ENCODE assay signal across 7 cellular contexts in the genomic region with DNA sequence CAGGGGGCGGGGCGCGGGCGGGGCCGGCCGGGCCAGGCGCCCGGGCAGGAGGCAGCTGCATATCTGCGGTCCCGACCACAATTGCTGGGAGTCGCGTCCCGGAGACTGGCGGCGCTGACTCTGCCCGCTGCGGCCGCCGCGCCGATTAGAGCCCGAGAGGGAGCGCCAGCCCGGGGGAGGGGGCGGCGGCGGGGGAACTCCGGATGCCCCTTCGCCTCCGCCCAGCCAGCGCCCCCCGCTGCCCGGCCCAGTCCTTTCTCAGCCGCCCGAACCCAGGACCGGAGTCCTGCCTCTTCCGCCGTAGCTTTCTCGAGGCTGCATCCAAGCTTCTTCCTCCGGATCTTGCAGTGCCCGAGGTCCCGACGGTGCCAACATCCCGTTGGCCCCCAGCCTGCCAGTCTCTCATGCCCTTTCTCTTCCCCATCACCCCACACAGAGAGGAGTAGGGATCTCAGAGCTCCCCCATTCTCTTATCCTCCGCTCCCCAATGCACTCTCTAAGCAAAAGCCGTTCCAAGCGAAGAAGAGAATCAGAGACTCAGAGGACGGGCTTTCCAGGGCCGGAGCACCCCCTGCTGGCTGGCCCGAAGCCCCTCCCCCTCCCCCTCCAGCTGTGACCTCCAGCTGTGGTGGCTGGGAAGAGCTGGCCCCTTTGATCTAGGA. TPM values are rescaled to one million over a fixed set of nuclear protein-coding genes. Genes with fewer than 3 reads are reported as not detected.
DNase-seq lines count a peak whose midpoint lies in the region; ATAC-seq, FAIRE-seq and TF ChIP-seq lines count a peak whose summit lies in the region.

No MANE protein-coding gene starts in this region.

- FAIRE-seq in GM12892 (lab: Jason Lieb, UNC): no peak

- DNase-seq in GM12892 (ENCODE audit: insufficient read length): peak; percentile 63
- DNase-seq in Panc1 (ENCODE audit: low read depth, low spot score): no peak
- peak; percentile 43 to 59 for DNase-seq in activated T-helper 1 cell treated with anti-CD3 and anti-CD28 coated beads, Interleukin-2, amount 50 U/mL, for 16 hours (ENCODE audit: low read depth in 1 of 2, low spot score in 1 of 2)
- DNase-seq in fibroblast of mammary gland (ENCODE audit: low read depth): peak; percentile 75
- DNase-seq in naive thymus-derived CD8-positive, alpha-beta T cell: peak; percentile 46 to 85 (median 64)
- peak; percentile 43 to 69 (median 58) for DNase-seq in stimulated activated naive CD4-positive, alpha-beta T cell (lab: John Stamatoyannopoulos, UW)

- no peaks in the 10 kb centered on the region for H3K27me3 ChIP-seq in Panc1 (ENCODE audit: control insufficient read depth, insufficient read depth, low read length)

- peaks cover 10% of the 10 kb centered on the region; the same call in 1 of the 2 replicates for H3K4me1 ChIP-seq in Panc1 (ENCODE audit: control insufficient read depth, insufficient read depth, low read length)

- peak overlapping the region; percentile 60 to 86 for H3K4me3 ChIP-seq in Panc1 (ENCODE audit: low read depth in 2 of 2, low read length in 2 of 2)
- peak overlapping the region; percentile 66 for H3K4me3 ChIP-seq in fibroblast of mammary gland (ENCODE audit: control insufficient read depth, low read depth, low read length)

- ATAC-seq in HG03457 (IDR thresholded peaks at IDR 0.05; ENCODE audit: unreplicated experiment) (peak; percentile 66), Panc1 (peak; percentile 90)
- peak; percentile 67 to 85 for ATAC-seq in naive thymus-derived CD8-positive, alpha-beta T cell

- TF ChIP-seq POLR2A in GM12892 (IDR thresholded peaks at IDR 0.05; ENCODE audit: low read depth, low read length): no peak

- intact Hi-C loops in Panc1 (cut with micrococcal nuclease; ENCODE audit: unreplicated experiment): no loop called here

- POLR2A ChIA-PET in Panc1 (lab: Charles Lee): interaction anchor here (0.5 to 1.3 kb wide), 4 partner anchors 11 to 159 kb away, joined by 3 to 5 read pairs (median 4); partner anchors contain the start of gene SP1
- POLR2A ChIA-PET in naive thymus-derived CD8-positive, alpha-beta T cell (lab: Charles Lee): interaction anchor here (0.6 to 4.6 kb wide), 16 partner anchors 12 to 242 kb away, joined by 3 to 80 read pairs (median 5); partner anchors contain the start of genes AAAS, CSAD, MYG1 and PFDN5

- TF ChIP-seq CTCF in Panc1 (IDR thresholded peaks at IDR 0.05) (peak; percentile 91), fibroblast of mammary gland (conservative IDR thresholded peaks at IDR 0.05; ENCODE audit: control insufficient read depth, insufficient read depth, low read depth, low read length) (peak; percentile 69)

- BruUV-seq in Panc1 (replicated peaks; lab: Mats Ljungman, UMichigan): no TSS peak

- H3K9me3 ChIP-seq in Panc1 (ENCODE audit: control insufficient read depth, insufficient read depth, low read depth, low read length): no peaks in the 10 kb centered on the region

- H3K36me3 ChIP-seq in Panc1 (ENCODE audit: control insufficient read depth, insufficient read depth, low read length): no peaks in the 10 kb centered on the region; the same call in 1 of the 2 replicates

- H3K4me3 Mint-ChIP-seq in naive thymus-derived CD8-positive, alpha-beta T cell: peak overlapping the region; percentile 92 to 100 (median 98)

- no peaks in the 10 kb centered on the region for H3K9me3 Mint-ChIP-seq in naive thymus-derived CD8-positive, alpha-beta T cell

- H3K27me3 Mint-ChIP-seq in naive thymus-derived CD8-positive, alpha-beta T cell: peaks cover 0 to 10% (median 1%) of the 10 kb centered on the region in 5 donors

- in situ Hi-C loops in Panc1 (cut with HindIII; ENCODE audit: low pct_unique_long_range_greater_than_20kb, low sequenced_read_pairs): no loop called here

- CTCF ChIA-PET in Panc1 (lab: Charles Lee): interaction anchor here (0.5 to 2.0 kb wide), 17 partner anchors 7 to 1058 kb away, joined by 3 to 19 read pairs (median 3); partner anchors contain the start of gene AAAS

- H3K36me3 Mint-ChIP-seq in naive thymus-derived CD8-positive, alpha-beta T cell: no peaks in the 10 kb centered on the region

- peaks cover 17 to 25% (median 18%) of the 10 kb centered on the region in 4 donors for H3K4me1 Mint-ChIP-seq in naive thymus-derived CD8-positive, alpha-beta T cell

- H3K27ac Mint-ChIP-seq in naive thymus-derived CD8-positive, alpha-beta T cell: peak overlapping the region; percentile 84 to 97 (median 92)

- H3K27ac ChIP-seq in Panc1 (ENCODE audit: low read length): peak overlapping the region; percentile 64

RNA-seq across cellular contexts. Expression of gene SP7, which starts 8.8 kb away (rescaled TPM):
- not detected for polyA plus RNA-seq in GM12892 (2012; ENCODE audit: missing spikeins)
- total RNA-seq in Panc1 (2021; ENCODE audit: unreplicated experiment): not detected
- not detected for polyA plus RNA-seq in Panc1 (2012; ENCODE audit: insufficient read length)
- total RNA-seq in naive thymus-derived CD8-positive, alpha-beta T cell: not detected
- polyA plus RNA-seq in naive thymus-derived CD8-positive, alpha-beta T cell: under 1 TPM in 1 of 3 donors, not detected in 2; 0.05 TPM

RNA-seq across cellular contexts. Expression of gene AAAS, which starts 23.5 kb away (rescaled TPM):
- 38.0 TPM for polyA plus RNA-seq in GM12892 (2012; ENCODE audit: missing spikeins)
- 77.7 TPM for total RNA-seq in Panc1 (2021; ENCODE audit: unreplicated experiment)
- 54.8 TPM for polyA plus RNA-seq in Panc1 (2012; ENCODE audit: insufficient read length)
- total RNA-seq in naive thymus-derived CD8-positive, alpha-beta T cell: 10 to 100 TPM; 66.8 to 68.2 TPM
- polyA plus RNA-seq in naive thymus-derived CD8-positive, alpha-beta T cell: 10 to 100 TPM; 34.1 to 57.2 (median 39.3) TPM

RNA-seq across cellular contexts. Expression of gene SP1, which starts 35.0 kb away (rescaled TPM):
- 16.9 TPM for polyA plus RNA-seq in GM12892 (2012; ENCODE audit: missing spikeins)
- 81.0 TPM for total RNA-seq in Panc1 (2021; ENCODE audit: unreplicated experiment)
- polyA plus RNA-seq in Panc1 (2012; ENCODE audit: insufficient read length): 33.6 TPM
- 100 to 1,000 TPM; 104 TPM for total RNA-seq in naive thymus-derived CD8-positive, alpha-beta T cell
- 10 to 100 TPM in 1 of 3 donors, 1 to 10 TPM in 2; 8.5 to 10.4 (median 9.4) TPM for polyA plus RNA-seq in naive thymus-derived CD8-positive, alpha-beta T cell

RNA-seq across cellular contexts. Expression of gene MYG1, which starts 45.5 kb away (rescaled TPM):
- polyA plus RNA-seq in GM12892 (2012; ENCODE audit: missing spikeins): 35.2 TPM
- 77.4 TPM for total RNA-seq in Panc1 (2021; ENCODE audit: unreplicated experiment)
- 79.4 TPM for polyA plus RNA-seq in Panc1 (2012; ENCODE audit: insufficient read length)
- 10 to 100 TPM; 48.3 to 53.5 TPM for total RNA-seq in naive thymus-derived CD8-positive, alpha-beta T cell
- 10 to 100 TPM; 64.4 to 81.2 (median 68.6) TPM for polyA plus RNA-seq in naive thymus-derived CD8-positive, alpha-beta T cell

RNA-seq across cellular contexts. Expression of gene PFDN5, which starts 49.6 kb away (rescaled TPM):
- 1,026 TPM for polyA plus RNA-seq in GM12892 (2012; ENCODE audit: missing spikeins)
- 340 TPM for total RNA-seq in Panc1 (2021; ENCODE audit: unreplicated experiment)
- polyA plus RNA-seq in Panc1 (2012; ENCODE audit: insufficient read length): 383 TPM
- 100 to 1,000 TPM; 663 to 692 TPM for total RNA-seq in naive thymus-derived CD8-positive, alpha-beta T cell
- 1,000 to 10,000 TPM; 1,657 to 1,928 (median 1,896) TPM for polyA plus RNA-seq in naive thymus-derived CD8-positive, alpha-beta T cell
